1 cellular context compared by ENCODE assay signal in the genomic region with DNA sequence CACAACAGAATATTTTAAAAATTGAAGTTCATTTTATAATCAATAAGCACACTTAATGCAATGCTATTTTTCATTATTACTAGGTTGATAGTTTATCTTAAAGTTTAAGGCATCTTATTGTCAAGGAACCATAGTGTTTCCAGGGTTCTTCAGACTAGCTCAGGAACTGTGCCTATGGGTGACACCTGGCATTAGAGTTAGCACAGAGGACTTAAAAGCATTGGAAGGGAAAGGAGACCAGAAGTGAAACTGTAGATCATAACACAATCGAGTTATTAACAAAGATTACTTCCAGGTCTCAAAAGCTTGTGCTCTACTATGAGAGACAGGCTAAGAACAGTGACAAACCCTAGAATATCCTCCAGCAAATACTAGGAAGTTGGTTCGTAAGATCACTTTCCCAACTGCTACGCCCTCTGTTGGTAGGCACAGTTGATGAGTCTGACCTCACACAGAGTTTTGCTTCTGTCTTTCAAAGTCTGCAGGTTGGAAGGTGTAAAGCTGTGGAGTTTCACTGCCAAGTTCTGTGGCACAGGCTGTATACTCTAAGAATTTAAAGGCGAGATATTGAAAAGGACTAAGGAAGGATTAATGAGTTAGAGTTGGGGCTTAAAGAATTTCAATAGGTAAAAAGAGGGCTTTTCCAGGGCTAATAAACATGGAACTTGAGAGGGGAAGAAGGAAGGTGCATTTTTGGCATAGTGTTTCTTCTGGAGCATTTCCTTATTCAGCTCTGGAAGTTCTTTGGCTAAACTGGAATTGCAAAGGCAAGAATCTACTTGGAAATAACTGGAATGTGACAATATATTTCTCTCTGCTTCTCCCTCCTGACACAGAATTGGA.
TF ChIP-seq lines count a peak whose summit lies in the region.

No MANE protein-coding gene starts in this region.

TF ChIP-seq in GM23338, 12 proteins besides CTCF, POLR2A, EP300 and RAD21 (continued from another document):
- TF ChIP-seq, protein P1, sequence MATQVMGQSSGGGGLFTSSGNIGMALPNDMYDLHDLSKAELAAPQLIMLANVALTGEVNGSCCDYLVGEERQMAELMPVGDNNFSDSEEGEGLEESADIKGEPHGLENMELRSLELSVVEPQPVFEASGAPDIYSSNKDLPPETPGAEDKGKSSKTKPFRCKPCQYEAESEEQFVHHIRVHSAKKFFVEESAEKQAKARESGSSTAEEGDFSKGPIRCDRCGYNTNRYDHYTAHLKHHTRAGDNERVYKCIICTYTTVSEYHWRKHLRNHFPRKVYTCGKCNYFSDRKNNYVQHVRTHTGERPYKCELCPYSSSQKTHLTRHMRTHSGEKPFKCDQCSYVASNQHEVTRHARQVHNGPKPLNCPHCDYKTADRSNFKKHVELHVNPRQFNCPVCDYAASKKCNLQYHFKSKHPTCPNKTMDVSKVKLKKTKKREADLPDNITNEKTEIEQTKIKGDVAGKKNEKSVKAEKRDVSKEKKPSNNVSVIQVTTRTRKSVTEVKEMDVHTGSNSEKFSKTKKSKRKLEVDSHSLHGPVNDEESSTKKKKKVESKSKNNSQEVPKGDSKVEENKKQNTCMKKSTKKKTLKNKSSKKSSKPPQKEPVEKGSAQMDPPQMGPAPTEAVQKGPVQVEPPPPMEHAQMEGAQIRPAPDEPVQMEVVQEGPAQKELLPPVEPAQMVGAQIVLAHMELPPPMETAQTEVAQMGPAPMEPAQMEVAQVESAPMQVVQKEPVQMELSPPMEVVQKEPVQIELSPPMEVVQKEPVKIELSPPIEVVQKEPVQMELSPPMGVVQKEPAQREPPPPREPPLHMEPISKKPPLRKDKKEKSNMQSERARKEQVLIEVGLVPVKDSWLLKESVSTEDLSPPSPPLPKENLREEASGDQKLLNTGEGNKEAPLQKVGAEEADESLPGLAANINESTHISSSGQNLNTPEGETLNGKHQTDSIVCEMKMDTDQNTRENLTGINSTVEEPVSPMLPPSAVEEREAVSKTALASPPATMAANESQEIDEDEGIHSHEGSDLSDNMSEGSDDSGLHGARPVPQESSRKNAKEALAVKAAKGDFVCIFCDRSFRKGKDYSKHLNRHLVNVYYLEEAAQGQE (IDR thresholded peaks at IDR 0.05; ENCODE audit: unreplicated experiment) = no peak
